28 cellular contexts compared by ENCODE assay signal in the genomic region with DNA sequence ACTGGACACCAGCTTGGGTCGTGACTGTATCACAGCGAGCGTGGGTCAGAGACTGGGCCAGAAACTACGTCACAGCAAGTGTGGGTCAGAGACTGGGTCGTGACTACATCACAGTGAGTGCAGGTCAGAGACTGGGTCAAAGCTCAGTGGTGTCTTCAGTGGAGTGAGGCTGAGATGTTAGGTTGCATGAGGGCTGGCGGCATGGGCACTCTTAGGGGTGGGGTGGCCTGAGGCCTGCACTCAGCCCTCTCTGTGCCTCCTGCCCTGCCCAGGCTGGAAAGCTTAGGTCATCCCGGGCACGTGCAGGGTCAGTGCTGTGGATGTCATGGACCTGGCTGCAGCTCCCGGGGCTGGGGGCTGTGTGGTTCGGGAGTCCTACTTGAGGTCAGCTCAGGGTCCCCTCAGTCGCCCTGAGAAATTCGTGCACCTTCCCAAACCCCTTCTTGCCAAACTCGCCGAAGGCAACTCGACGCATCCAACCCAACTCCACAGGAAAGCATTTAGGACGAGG. TPM values are rescaled to one million over a fixed set of nuclear protein-coding genes. Genes with fewer than 3 reads are reported as not detected.
"Had no signal": no experiment of that assay in that cellular context is flagged by ENCODE, and none has a peak within 500 bp of the region (broad histone marks: within the 10 kb centered on the region; RNA-seq: fewer than 3 reads in every experiment).

No MANE protein-coding gene starts in this region.

- H3K27ac Mint-ChIP-seq: activated B cell treated with CpG ODN at 0.5 μM for 24 hours; activated CD4-positive, alpha-beta memory T cell treated with anti-CD3 and anti-CD28 coated beads, Interleukin-2, amount 10 ng/mL, durations not matched to agents 7 days and 5 days; activated naive CD4-positive, alpha-beta T cell treated with anti-CD3 and anti-CD28 coated beads, Interleukin-2, amount 10 ng/mL, durations not matched to agents 7 days and 5 days; activated naive CD8-positive, alpha-beta T cell treated with anti-CD3 and anti-CD28 coated beads for 36 hours; activated T-helper 2 cell treated with anti-CD3 and anti-CD28 coated beads, Interferon-gamma antibody, Interleukin-2, Interleukin-4, amounts not matched to agents 10 μg/mL and 5 μg/mL and 100 μg/mL, durations not matched to agents 14 hours and 24 hours and 36 hours; T-helper 17 cell had no signal

- H3K4me3 Mint-ChIP-seq: activated B cell treated with CpG ODN at 0.5 μM for 24 hours; activated CD4-positive, alpha-beta memory T cell treated with anti-CD3 and anti-CD28 coated beads, Interleukin-2, amount 10 ng/mL, durations not matched to agents 7 days and 5 days; activated naive CD4-positive, alpha-beta T cell treated with anti-CD3 and anti-CD28 coated beads, Interleukin-2, amount 10 ng/mL, durations not matched to agents 7 days and 5 days; activated naive CD8-positive, alpha-beta T cell treated with anti-CD3 and anti-CD28 coated beads for 36 hours; T-helper 17 cell had no signal

- ATAC-seq: T-helper 17 cell had no signal

- H3K4me1 Mint-ChIP-seq: activated B cell treated with CpG ODN at 0.5 μM for 24 hours; activated CD4-positive, alpha-beta memory T cell treated with anti-CD3 and anti-CD28 coated beads, Interleukin-2, amount 10 ng/mL, durations not matched to agents 7 days and 5 days; activated naive CD4-positive, alpha-beta T cell treated with anti-CD3 and anti-CD28 coated beads, Interleukin-2, amount 10 ng/mL, durations not matched to agents 7 days and 5 days; activated naive CD8-positive, alpha-beta T cell treated with anti-CD3 and anti-CD28 coated beads for 36 hours had no signal

- H3K36me3 Mint-ChIP-seq: activated naive CD4-positive, alpha-beta T cell treated with anti-CD3 and anti-CD28 coated beads, Interleukin-2, amount 10 ng/mL, durations not matched to agents 7 days and 5 days; activated naive CD8-positive, alpha-beta T cell treated with anti-CD3 and anti-CD28 coated beads for 36 hours had no signal

- H3K9me3 Mint-ChIP-seq: activated B cell treated with CpG ODN at 0.5 μM for 24 hours; activated naive CD8-positive, alpha-beta T cell treated with anti-CD3 and anti-CD28 coated beads for 36 hours had no signal

- DNase-seq: activated B cell treated with CpG ODN at 0.5 μM for 24 hours; activated CD4-positive, alpha-beta memory T cell treated with anti-CD3 and anti-CD28 coated beads, Interleukin-2, amount 10 ng/mL, durations not matched to agents 7 days and 5 days; activated CD4-positive, alpha-beta T cell treated with anti-CD3 and anti-CD28 coated beads for 1 hour; activated CD4-positive, alpha-beta T cell treated with anti-CD3 and anti-CD28 coated beads, Interleukin-2, amount 50 U/mL, for 1 hour; activated gamma-delta T cell treated with Interleukin-2 at 50 U/mL for 16 hours; activated naive CD4-positive, alpha-beta T cell treated with anti-CD3 and anti-CD28 coated beads, Interleukin-2, amount 10 ng/mL, durations not matched to agents 7 days and 5 days; activated naive CD8-positive, alpha-beta T cell treated with anti-CD3 and anti-CD28 coated beads for 36 hours; activated T-cell treated with anti-CD3 and anti-CD28 coated beads for 4 hours; activated T-cell treated with anti-CD3 and anti-CD28 coated beads, Interleukin-2, amount 50 U/mL, for 48 hours; brain microvascular endothelial cell; IMR-90; Kasumi-1; KBM-7; NCI-H1048; NCI-H146; NCI-H187 treated with DMSO at 0.1 percent for 48 hours; NCI-H2081 treated with DMSO at 0.1 percent for 48 hours; NCI-H446; NCI-H524; Peyer's patch; SHP77 treated with DMSO at 0.1 percent for 48 hours; T-helper 17 cell; T-helper 9 cell had no signal

RNA-seq across cellular contexts. Expression of a gene that starts 19.0 kb away (rescaled TPM):
- total RNA-seq: activated B cell treated with CpG ODN at 0.5 μM for 24 hours; activated CD4-positive, alpha-beta memory T cell treated with anti-CD3 and anti-CD28 coated beads, Interleukin-2, amount 10 ng/mL, durations not matched to agents 7 days and 5 days; activated CD8-positive, alpha-beta memory T cell treated with anti-CD3 and anti-CD28 coated beads for 36 hours; activated T-helper 2 cell treated with anti-CD3 and anti-CD28 coated beads, Interferon-gamma antibody, Interleukin-2, Interleukin-4, amounts not matched to agents 10 μg/mL and 5 μg/mL and 100 μg/mL, durations not matched to agents 14 hours and 24 hours and 36 hours; IMR-90; OCI-LY7; SK-MEL-5; T-helper 17 cell had no signal

RNA-seq across cellular contexts. Expression of a gene that starts 34.5 kb away (rescaled TPM):
- total RNA-seq: activated B cell treated with CpG ODN at 0.5 μM for 24 hours; activated CD4-positive, alpha-beta memory T cell treated with anti-CD3 and anti-CD28 coated beads, Interleukin-2, amount 10 ng/mL, durations not matched to agents 7 days and 5 days; activated CD8-positive, alpha-beta memory T cell treated with anti-CD3 and anti-CD28 coated beads for 36 hours; activated naive CD8-positive, alpha-beta T cell treated with anti-CD3 and anti-CD28 coated beads for 36 hours; activated T-helper 2 cell treated with anti-CD3 and anti-CD28 coated beads, Interferon-gamma antibody, Interleukin-2, Interleukin-4, amounts not matched to agents 10 μg/mL and 5 μg/mL and 100 μg/mL, durations not matched to agents 14 hours and 24 hours and 36 hours; cardiac muscle cell; IMR-90; OCI-LY7; Peyer's patch had no signal
